19 cellular contexts compared by ENCODE assay signal in the genomic region with DNA sequence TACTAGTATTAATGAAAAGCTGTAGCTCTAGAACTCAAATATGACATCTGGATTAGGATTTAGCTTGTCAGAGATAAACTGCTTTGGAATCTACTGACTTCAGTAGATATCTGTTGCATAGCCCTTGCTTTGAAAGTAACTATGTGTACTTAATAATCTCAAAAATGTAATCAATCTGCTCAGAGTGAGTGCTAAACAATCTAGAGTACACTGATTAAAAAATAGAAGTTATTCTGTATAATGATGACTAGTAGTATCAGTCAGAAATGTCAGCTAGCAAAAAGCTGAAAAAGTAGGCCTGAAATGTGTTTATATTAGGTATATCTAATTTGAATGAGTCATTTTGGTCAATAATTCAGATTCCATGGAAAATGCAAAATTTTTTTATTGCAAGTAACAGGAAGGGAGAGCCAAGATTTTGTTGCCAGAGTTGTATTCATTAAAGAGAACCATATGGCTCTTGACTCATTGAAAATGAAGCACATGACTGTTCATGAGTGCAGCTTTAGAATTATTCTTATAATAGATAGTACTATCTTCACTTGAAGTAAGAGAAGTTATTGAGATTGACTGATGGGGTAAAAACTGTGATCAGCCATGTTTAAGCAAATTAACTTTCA. TPM values are rescaled to one million over a fixed set of nuclear protein-coding genes. Genes with fewer than 3 reads are reported as not detected.
DNase-seq lines count a peak whose midpoint lies in the region; TF ChIP-seq lines count a peak whose summit lies in the region.
"Had no signal": no experiment of that assay in that cellular context is flagged by ENCODE, and none has a peak within 500 bp of the region (broad histone marks: within the 10 kb centered on the region; RNA-seq: fewer than 3 reads in every experiment).

No MANE protein-coding gene starts in this region.

- intact Hi-C loops in CD4-positive, alpha-beta memory T cell (cut with micrococcal nuclease), result no loop called here
- intact Hi-C loops in posterior cingulate gyrus (cut with DNase I), result no loop called here
- intact Hi-C loops in transverse colon (cut with DNase I; ENCODE audit: low total_unique reads), result no loop called here

- H3K9me3 ChIP-seq in SK-N-MC (ENCODE audit: low read depth, low read length), result no peaks in the 10 kb centered on the region
- H3K9me3 ChIP-seq in fibroblast of lung (ENCODE audit: control insufficient read depth, insufficient read depth, low read depth, low read length), result no peaks in the 10 kb centered on the region
- no peaks in the 10 kb centered on the region for H3K9me3 ChIP-seq in CD4-positive, alpha-beta memory T cell (ENCODE audit: control insufficient read depth in 1 of 2, low read length in 2 of 2)
- no peaks in the 10 kb centered on the region for H3K9me3 ChIP-seq in transverse colon
- H3K9me3 ChIP-seq: esophagus squamous epithelium, spleen, tibial artery had no signal

- H3K79me2 ChIP-seq in fibroblast of lung (ENCODE audit: control insufficient read depth, insufficient read depth, low read length), result no peaks in the 10 kb centered on the region

- peaks cover 27% of the 10 kb centered on the region for H3K36me3 ChIP-seq in SK-N-MC (ENCODE audit: insufficient read depth, low read length)
- H3K36me3 ChIP-seq in fibroblast of lung (ENCODE audit: control insufficient read depth, insufficient read depth, low read length), result no peaks in the 10 kb centered on the region
- H3K36me3 ChIP-seq in CD4-positive, alpha-beta memory T cell (ENCODE audit: insufficient read depth, low read length), result peaks cover 22% of the 10 kb centered on the region
- H3K36me3 ChIP-seq in transverse colon, result peaks cover 0 to 10% (median 0%) of the 10 kb centered on the region in 4 donors

- H3K4me3 Mint-ChIP-seq in osteocyte (ENCODE audit: unreplicated experiment), result no peak overlapping the region
- H3K4me3 Mint-ChIP-seq in CD4-positive, alpha-beta memory T cell, result no peak overlapping the region
- H3K4me3 Mint-ChIP-seq: CD8-positive, alpha-beta memory T cell; GM23338 had no signal

- H3K4me3 ChIP-seq in SK-N-MC (peak overlapping the region; percentile 55), fibroblast of lung (replicated peaks in 1 of 4; ENCODE audit: control extremely low read depth in 1 of 4, insufficient read depth in 1 of 4, low read depth in 3 of 4, low read length in 4 of 4) (no peak overlapping the region), transverse colon (no peak overlapping the region)
- H3K4me3 ChIP-seq in CD4-positive, alpha-beta memory T cell (ENCODE audit: low read length in 2 of 2), result no peak overlapping the region
- H3K4me3 ChIP-seq: esophagus squamous epithelium, GM23338, spleen, tibial artery had no signal

- DNase-seq in EH (ENCODE audit: low read depth) (peak; percentile 84), SK-N-MC (ENCODE audit: low read depth, low spot score) (peak; percentile 73), fibroblast of lung (ENCODE audit: low read depth in 2 of 2) (peak; percentile 67 to 92), osteocyte (ENCODE audit: extremely low spot score, unreplicated experiment) (no peak), posterior cingulate gyrus (no peak), hippocampal formation (lab: John Stamatoyannopoulos, UW) (no peak), transverse colon (no peak)
- no peak for DNase-seq in CD4-positive, alpha-beta memory T cell
- DNase-seq: activated CD4-positive, alpha-beta T cell treated with anti-CD3 and anti-CD28 coated beads for 1 hour; CD8-positive, alpha-beta memory T cell; esophagus squamous epithelium; left ventricle myocardium superior; NCI-H1417 treated with DMSO at 0.1 percent for 48 hours; NCI-H345; SHP77; spleen; T-helper 9 cell; tibial artery had no signal

- H3K27ac ChIP-seq in SK-N-MC (peak overlapping the region; percentile 98), fibroblast of lung (ENCODE audit: insufficient read depth, low read length) (peak overlapping the region; percentile 62), transverse colon (no peak overlapping the region)
- no peak overlapping the region for H3K27ac ChIP-seq in CD4-positive, alpha-beta memory T cell (ENCODE audit: low read depth, low read length)
- H3K27ac ChIP-seq: esophagus squamous epithelium, spleen, tibial artery had no signal

- TF ChIP-seq EP300 in transverse colon (IDR thresholded peaks at IDR 0.05; ENCODE audit: low read depth), result no peak

- peak overlapping the region; percentile 58 for H3K4me2 ChIP-seq in fibroblast of lung (ENCODE audit: extremely low read depth, insufficient read depth, low read length)
- H3K4me2 ChIP-seq: GM23338 had no signal

- H3K27ac Mint-ChIP-seq in osteocyte (ENCODE audit: unreplicated experiment), result peak overlapping the region; percentile 8
- H3K27ac Mint-ChIP-seq in CD4-positive, alpha-beta memory T cell, result peak overlapping the region in 1 of 7 donors; percentile 27
- H3K27ac Mint-ChIP-seq: GM23338 had no signal

- no peak for TF ChIP-seq POLR2A in transverse colon (IDR thresholded peaks at IDR 0.05)

- H3K4me1 Mint-ChIP-seq in osteocyte (ENCODE audit: unreplicated experiment), result peaks cover 8% of the 10 kb centered on the region
- peaks cover 0 to 6% (median 3%) of the 10 kb centered on the region in 4 donors for H3K4me1 Mint-ChIP-seq in CD4-positive, alpha-beta memory T cell
- H3K4me1 Mint-ChIP-seq: GM23338 had no signal

- no peaks in the 10 kb centered on the region for H3K9me3 Mint-ChIP-seq in osteocyte (ENCODE audit: unreplicated experiment)
- no peaks in the 10 kb centered on the region for H3K9me3 Mint-ChIP-seq in CD4-positive, alpha-beta memory T cell
- H3K9me3 Mint-ChIP-seq: CD8-positive, alpha-beta memory T cell; GM23338 had no signal

- H3K4me1 ChIP-seq in fibroblast of lung (ENCODE audit: control insufficient read depth, extremely low read depth, insufficient read depth, low read length), result peaks cover 12% of the 10 kb centered on the region
- no peaks in the 10 kb centered on the region for H3K4me1 ChIP-seq in CD4-positive, alpha-beta memory T cell (ENCODE audit: insufficient read depth, low read length)
- H3K4me1 ChIP-seq in transverse colon, result peaks cover 0 to 30% (median under 1%) of the 10 kb centered on the region in 4 donors
- H3K4me1 ChIP-seq: tibial artery had no signal

- H3K27me3 ChIP-seq in fibroblast of lung (ENCODE audit: control insufficient read depth, insufficient read depth, low read length), result no peaks in the 10 kb centered on the region
- H3K27me3 ChIP-seq in CD4-positive, alpha-beta memory T cell (ENCODE audit: insufficient read depth, low read length), result no peaks in the 10 kb centered on the region
- no peaks in the 10 kb centered on the region for H3K27me3 ChIP-seq in transverse colon
- H3K27me3 ChIP-seq: esophagus squamous epithelium, spleen, tibial artery had no signal

- TF ChIP-seq CTCF in fibroblast of lung (conservative IDR thresholded peaks at IDR 0.05 in 1 of 2, IDR thresholded peaks at IDR 0.05 in 1 of 2; ENCODE audit: low read depth in 1 of 2, low read length in 2 of 2) (no peak), osteocyte (IDR thresholded peaks at IDR 0.05) (no peak), transverse colon (IDR thresholded peaks at IDR 0.05) (no peak)

- POLR2A ChIA-PET in CD4-positive, alpha-beta memory T cell (lab: Charles Lee; ENCODE audit: partially characterized antibody), result interaction anchor here (1.2 kb wide), 1 partner anchor 21 kb away, joined by 3 read pairs; no protein-coding TSS in a partner anchor

- no peaks in the 10 kb centered on the region for H4K20me1 ChIP-seq in fibroblast of lung (ENCODE audit: control insufficient read depth, extremely low read depth, insufficient read depth, low read length)

- H3K27me3 Mint-ChIP-seq in osteocyte (ENCODE audit: unreplicated experiment), result no peaks in the 10 kb centered on the region
- no peaks in the 10 kb centered on the region for H3K27me3 Mint-ChIP-seq in CD4-positive, alpha-beta memory T cell
- H3K27me3 Mint-ChIP-seq: CD8-positive, alpha-beta memory T cell had no signal

- CTCF ChIA-PET in CD4-positive, alpha-beta memory T cell (lab: Charles Lee; ENCODE audit: partially characterized antibody), result interaction anchor here (0.6 to 0.7 kb wide), 2 partner anchors 16 to 43 kb away, joined by 3 read pairs; no protein-coding TSS in a partner anchor

- H3K36me3 Mint-ChIP-seq in osteocyte (ENCODE audit: unreplicated experiment), result peaks cover 27% of the 10 kb centered on the region
- peaks cover 53 to 61% of the 10 kb centered on the region in 2 donors for H3K36me3 Mint-ChIP-seq in CD4-positive, alpha-beta memory T cell

- H3K9ac ChIP-seq in SK-N-MC (ENCODE audit: insufficient read length) (peak overlapping the region; percentile 66), fibroblast of lung (ENCODE audit: insufficient read depth, low read length) (no peak overlapping the region)

- in situ Hi-C loops in transverse colon (cut with MboI; ENCODE audit: low pct_ligation_motif_present in 1 of 4, low pct_unique_long_range_greater_than_20kb in 1 of 4, low sequenced_read_pairs in 3 of 4), result loop anchor here in 1 of 4 donors (25.0 kb wide), 1 partner anchor 397 kb away; a partner anchor contains a TSS

- H2AFZ ChIP-seq in fibroblast of lung (ENCODE audit: low read length), result no peak overlapping the region
- H2AFZ ChIP-seq: GM23338 had no signal

RNA-seq across cellular contexts. Expression of a gene that starts 20.0 kb away (rescaled TPM):
- total RNA-seq in fibroblast of lung (61.6 and 92.2 TPM in 2 replicates), osteocyte (38.0 and 42.9 TPM in 2 replicates), transverse colon (10 to 100 TPM; 46.8 to 91.1 (median 69.3) TPM)
- 51.7 and 58.1 TPM in 2 replicates for polyA plus RNA-seq in fibroblast of lung
- polyA plus RNA-seq in fibroblast of lung (2012), result 34.2 and 36.2 TPM in 2 replicates
- polyA minus RNA-seq in fibroblast of lung (ENCODE audit: low replicate concordance), result 12.7 and 17.2 TPM in 2 replicates
- 10 to 100 TPM; 37.5 to 37.7 TPM for total RNA-seq in CD4-positive, alpha-beta memory T cell
- polyA plus RNA-seq in CD4-positive, alpha-beta memory T cell, result 10 to 100 TPM in 1 of 2 donors, 1 to 10 TPM in 1; 6.2 to 13.9 TPM

RNA-seq across cellular contexts. Expression of a gene that starts 28.0 kb away (rescaled TPM):
- total RNA-seq in fibroblast of lung, result 13.9 and 17.0 TPM in 2 replicates
- 8.6 and 8.9 TPM in 2 replicates for polyA plus RNA-seq in fibroblast of lung
- 8.1 and 8.5 TPM in 2 replicates for polyA plus RNA-seq in fibroblast of lung (2012)
- polyA minus RNA-seq in fibroblast of lung (ENCODE audit: low replicate concordance), result 2.1 and 7.4 TPM in 2 replicates
- total RNA-seq in osteocyte, result 17.7 and 18.4 TPM in 2 replicates
- 10 to 100 TPM; 18.8 to 24.1 TPM for total RNA-seq in CD4-positive, alpha-beta memory T cell
- polyA plus RNA-seq in CD4-positive, alpha-beta memory T cell, result 1 to 10 TPM; 6.1 to 8.9 TPM
- 10 to 100 TPM in 2 of 4 donors, 1 to 10 TPM in 2; 7.6 to 14.9 (median 10.2) TPM for total RNA-seq in transverse colon

Comparison
In these comparisons a context has a peak if more than half of its experiments do, and no peak if none do; other contexts are left out.
1. DNase-seq: peak in EH (single experiment), SK-N-MC (single experiment) and fibroblast of lung (2 of 2); none in osteocyte (single experiment), CD4-positive, alpha-beta memory T cell (0 of 5), posterior cingulate gyrus (0 of 10), hippocampal formation (0 of 2) and transverse colon (single experiment).
2. H3K27ac ChIP-seq: peak in SK-N-MC (single experiment) and fibroblast of lung (single experiment); none in CD4-positive, alpha-beta memory T cell (single experiment) and transverse colon (0 of 4).